In genomic region chrX:40646489-40647306, GRCh38 we compare ENCODE assay signal across 8 cellular contexts. TPM values are rescaled to one million over a fixed set of nuclear protein-coding genes. Genes with fewer than 3 reads are reported as not detected.
A peak's percentile ranks its signal among the peaks of the same experiment; 100 is the strongest.
DNase-seq lines count a peak whose midpoint lies in the region; ATAC-seq and TF ChIP-seq lines count a peak whose summit lies in the region.

No MANE protein-coding gene starts in this region.

- H3K36me3 ChIP-seq in RWPE2 (ENCODE audit: low read depth) (peaks cover 11% of the 10 kb centered on the region), parathyroid adenoma (ENCODE audit: control insufficient read depth, insufficient read depth, low read length) (no peaks in the 10 kb centered on the region)

- H3K27me3 ChIP-seq in RWPE2 (ENCODE audit: insufficient read depth, poor library complexity, severe bottlenecking) (no peaks in the 10 kb centered on the region), parathyroid adenoma (ENCODE audit: control insufficient read depth, insufficient read depth, low read length) (no peaks in the 10 kb centered on the region)

- H3K9me3 ChIP-seq in RWPE2 (ENCODE audit: severe bottlenecking) (no peaks in the 10 kb centered on the region), parathyroid adenoma (ENCODE audit: control insufficient read depth, low read length) (no peaks in the 10 kb centered on the region)

- H3K27ac ChIP-seq in RWPE2 (ENCODE audit: poor library complexity, severe bottlenecking), result peak overlapping the region; percentile 62
- peak overlapping the region; percentile 91 for H3K27ac ChIP-seq in parathyroid adenoma

- H2AFZ ChIP-seq in parathyroid adenoma, result peak overlapping the region; percentile 51

- peak overlapping the region; percentile 76 for H3K4me2 ChIP-seq in parathyroid adenoma (ENCODE audit: low read length)

- peak overlapping the region; percentile 96 for H3K27ac Mint-ChIP-seq in activated naive CD8-positive, alpha-beta T cell

- H3K9ac ChIP-seq in parathyroid adenoma, result peak overlapping the region; percentile 46

- H3K4me1 Mint-ChIP-seq in activated naive CD8-positive, alpha-beta T cell (ENCODE audit: low read depth), result peaks cover 35% of the 10 kb centered on the region

- TF ChIP-seq CTCF in RWPE2 (IDR thresholded peaks at IDR 0.05; ENCODE audit: poor library complexity, severe bottlenecking) (no peak), parathyroid adenoma (IDR thresholded peaks at IDR 0.05) (no peak)

- peak overlapping the region; percentile 97 for H3K4me3 Mint-ChIP-seq in activated naive CD8-positive, alpha-beta T cell

- peak; percentile 21 for ATAC-seq in HG03097 (IDR thresholded peaks at IDR 0.05; ENCODE audit: low FRiP score, unreplicated experiment)
- ATAC-seq in RWPE2 (ENCODE audit: low read depth), result peak; percentile 28
- peak; percentile 59 for ATAC-seq in Right ventricle myocardium superior (ENCODE audit: poor library complexity)

- H3K4me3 ChIP-seq in RWPE2 (ENCODE audit: severe bottlenecking) (peak overlapping the region; percentile 86), parathyroid adenoma (ENCODE audit: low read depth, low read length) (peak overlapping the region; percentile 74)

- peak; percentile 7 for DNase-seq in SIG-M5 treated with dmso at 0.1 percent for 504 hours (lab: John Stamatoyannopoulos, UW; ENCODE audit: unreplicated experiment)
- DNase-seq in SIG-M5 (lab: John Stamatoyannopoulos, UW), result no peak
- DNase-seq in RWPE2 (ENCODE audit: low spot score), result no peak
- DNase-seq in Right ventricle myocardium superior, result peak; percentile 56
- DNase-seq in cortex of kidney (lab: John Stamatoyannopoulos, UW), result no peak

- no peaks in the 10 kb centered on the region for H3K4me1 ChIP-seq in RWPE2 (ENCODE audit: insufficient read depth, poor library complexity, severe bottlenecking)
- peaks cover 6% of the 10 kb centered on the region for H3K4me1 ChIP-seq in parathyroid adenoma

- intact Hi-C loops in Right ventricle myocardium superior (cut with DNase I), result no loop called here

- peaks cover 14% of the 10 kb centered on the region for H3K79me2 ChIP-seq in parathyroid adenoma

- H3K36me3 Mint-ChIP-seq in activated naive CD8-positive, alpha-beta T cell, result peaks cover 2% of the 10 kb centered on the region

- H3K27me3 Mint-ChIP-seq in activated naive CD8-positive, alpha-beta T cell, result no peaks in the 10 kb centered on the region

- H3K9me3 Mint-ChIP-seq in activated naive CD8-positive, alpha-beta T cell (ENCODE audit: low read depth), result no peaks in the 10 kb centered on the region

RNA-seq across cellular contexts. Expression of gene CXorf38, which starts 0.7 kb away (rescaled TPM):
- 4.8 TPM for total RNA-seq in Right ventricle myocardium superior

RNA-seq across cellular contexts. Expression of gene MPC1L, which starts 23.5 kb away (rescaled TPM):
- total RNA-seq in Right ventricle myocardium superior, result not detected

Comparison
In these comparisons a context has a peak if more than half of its experiments do, and no peak if none do; other contexts are left out.
1. DNase-seq: peak in SIG-M5 treated with dmso at 0.1 percent for 504 hours (single experiment) and Right ventricle myocardium superior (single experiment); none in SIG-M5 (single experiment), RWPE2 (single experiment) and cortex of kidney (single experiment).
2. Peak in every context shown above with its lines, with median percentiles within 50 percentile points of each other: ATAC-seq.